In genomic region chr6:15245361-15246216, GRCh38 we compare ENCODE assay signal across 8 cellular contexts. TPM values are rescaled to one million over a fixed set of nuclear protein-coding genes. Genes with fewer than 3 reads are reported as not detected.
DNase-seq lines count a peak whose midpoint lies in the region; TF ChIP-seq lines count a peak whose summit lies in the region.

JARID2 (plus strand) TSS chr6:15246069; CDS start chr6:15246540, 471 bp downstream.

- H3K27me3 Mint-ChIP-seq in nephron progenitor cell (ENCODE audit: low read depth, poor library complexity) = no peaks in the 10 kb centered on the region
- H3K27me3 Mint-ChIP-seq in stimulated activated naive CD8-positive, alpha-beta T cell treated with anti-CD3 and anti-CD28 coated beads, Interleukin-15, Interleukin-2, amounts not matched to agents 100 ng/mL and 50 ng/mL, for 24 hours = no peaks in the 10 kb centered on the region

- H3K79me2 ChIP-seq in MM.1S (ENCODE audit: low read length) = peaks cover 38% of the 10 kb centered on the region

- H3K36me3 ChIP-seq in HAP-1 (replicated peaks) (no peaks in the 10 kb centered on the region), MM.1S (replicated peaks; ENCODE audit: insufficient read depth, low read length) (no peaks in the 10 kb centered on the region)

- no peaks in the 10 kb centered on the region for H4K20me1 ChIP-seq in MM.1S (ENCODE audit: insufficient read depth, low read length)

- DNase-seq in G401 (ENCODE audit: low spot score) = peak; percentile 98
- DNase-seq in HAP-1 (ENCODE audit: low spot score in 2 of 2) = peak; percentile 93 to 99
- peak; percentile 94 for DNase-seq in MM.1S
- DNase-seq in SHP77 treated with DMSO at 0.1 percent for 48 hours (lab: John Stamatoyannopoulos, UW) = peak; percentile 87
- DNase-seq in activated effector memory CD4-positive, alpha-beta T cell treated with anti-CD3 and anti-CD28 coated beads, Interleukin-2, amount 50 U/mL, for 16 hours = peak; percentile 98
- DNase-seq in fibroblast of the aortic adventitia (ENCODE audit: low read depth) = peak; percentile 97
- DNase-seq in nephron progenitor cell = peak; percentile 96

- H3K9me3 ChIP-seq in HAP-1 (no peaks in the 10 kb centered on the region), MM.1S (replicated peaks; ENCODE audit: insufficient read depth, low read length) (no peaks in the 10 kb centered on the region)

- H3K4me1 Mint-ChIP-seq in nephron progenitor cell = peaks cover 37% of the 10 kb centered on the region
- H3K4me1 Mint-ChIP-seq in stimulated activated naive CD8-positive, alpha-beta T cell treated with anti-CD3 and anti-CD28 coated beads, Interleukin-15, Interleukin-2, amounts not matched to agents 100 ng/mL and 50 ng/mL, for 24 hours (ENCODE audit: low read depth) = peaks cover 27% of the 10 kb centered on the region

- H3K4me3 ChIP-seq in HAP-1 (peak within 1 kb of the TSS; percentile 97), MM.1S (ENCODE audit: low read length) (peak within 1 kb of the TSS; percentile 72), fibroblast of the aortic adventitia (ENCODE audit: low read depth, low read length) (peak within 1 kb of the TSS; percentile 90)

- H3K27me3 ChIP-seq in HAP-1 (ENCODE audit: low read depth) = no peaks in the 10 kb centered on the region
- H3K27me3 ChIP-seq in MM.1S (replicated peaks; ENCODE audit: insufficient read depth, low read length) = no peaks in the 10 kb centered on the region

- in situ Hi-C loops in G401 (cut with HindIII; ENCODE audit: low sequenced_read_pairs) (no loop called here), HAP-1 (cut with MboI; ENCODE audit: low sequenced_read_pairs) (no loop called here)

- H3K4me1 ChIP-seq in HAP-1 = peaks cover 17% of the 10 kb centered on the region
- no peaks in the 10 kb centered on the region for H3K4me1 ChIP-seq in MM.1S (ENCODE audit: low read length)

- H3K9me3 Mint-ChIP-seq in nephron progenitor cell = no peaks in the 10 kb centered on the region
- H3K9me3 Mint-ChIP-seq in stimulated activated naive CD8-positive, alpha-beta T cell treated with anti-CD3 and anti-CD28 coated beads, Interleukin-15, Interleukin-2, amounts not matched to agents 100 ng/mL and 50 ng/mL, for 24 hours = no peaks in the 10 kb centered on the region

- no peaks in the 10 kb centered on the region for H3K9me2 ChIP-seq in MM.1S (replicated peaks; ENCODE audit: insufficient read depth, low read length)

- peaks cover 17% of the 10 kb centered on the region for H3F3A ChIP-seq in MM.1S (ENCODE audit: insufficient read depth, low read length)

- H3K36me3 Mint-ChIP-seq in nephron progenitor cell (ENCODE audit: low read depth) = no peaks in the 10 kb centered on the region
- peaks cover 22% of the 10 kb centered on the region for H3K36me3 Mint-ChIP-seq in stimulated activated naive CD8-positive, alpha-beta T cell treated with anti-CD3 and anti-CD28 coated beads, Interleukin-15, Interleukin-2, amounts not matched to agents 100 ng/mL and 50 ng/mL, for 24 hours (ENCODE audit: low read depth)

- H2AFZ ChIP-seq in MM.1S (ENCODE audit: low read length) = peak within 1 kb of the TSS; percentile 73

- H3K27ac ChIP-seq in MM.1S (ENCODE audit: low read length) = peak within 1 kb of the TSS; percentile 76; the same call in 1 of the 2 replicates

- peak within 1 kb of the TSS; percentile 100 for H3K4me3 Mint-ChIP-seq in nephron progenitor cell
- peak within 1 kb of the TSS; percentile 95 for H3K4me3 Mint-ChIP-seq in stimulated activated naive CD8-positive, alpha-beta T cell treated with anti-CD3 and anti-CD28 coated beads, Interleukin-15, Interleukin-2, amounts not matched to agents 100 ng/mL and 50 ng/mL, for 24 hours

- H3K4me2 ChIP-seq in MM.1S (ENCODE audit: low read depth, low read length) = peak within 1 kb of the TSS; percentile 92

- TF ChIP-seq CTCF in MM.1S (IDR thresholded peaks at IDR 0.05; ENCODE audit: low read length) (no peak), fibroblast of the aortic adventitia (IDR thresholded peaks at IDR 0.05; ENCODE audit: insufficient read depth, low read length) (no peak), nephron progenitor cell (IDR thresholded peaks at IDR 0.05) (no peak)

- peak within 1 kb of the TSS; percentile 99 for H3K27ac Mint-ChIP-seq in nephron progenitor cell
- H3K27ac Mint-ChIP-seq in stimulated activated naive CD8-positive, alpha-beta T cell treated with anti-CD3 and anti-CD28 coated beads, Interleukin-15, Interleukin-2, amounts not matched to agents 100 ng/mL and 50 ng/mL, for 24 hours = peak within 1 kb of the TSS; percentile 99

- peak within 1 kb of the TSS; percentile 75 for H3K9ac ChIP-seq in MM.1S (ENCODE audit: low read length)

RNA-seq across cellular contexts. Expression of gene JARID2, which starts in this region (rescaled TPM):
- total RNA-seq in G401 (2014; rRNA removed; shearing (Covaris generic)) = 5.7 and 6.0 TPM in 2 replicates
- total RNA-seq in fibroblast of the aortic adventitia (ENCODE audit: low replicate concordance) = 2.9 and 8.3 TPM in 2 replicates

Comparison
In these comparisons a context has a peak if more than half of its experiments do, and no peak if none do; other contexts are left out.
1. Peak in every context shown above with its lines: DNase-seq, H3K4me3 ChIP-seq and H3K27ac ChIP-seq.